In the genomic region with DNA sequence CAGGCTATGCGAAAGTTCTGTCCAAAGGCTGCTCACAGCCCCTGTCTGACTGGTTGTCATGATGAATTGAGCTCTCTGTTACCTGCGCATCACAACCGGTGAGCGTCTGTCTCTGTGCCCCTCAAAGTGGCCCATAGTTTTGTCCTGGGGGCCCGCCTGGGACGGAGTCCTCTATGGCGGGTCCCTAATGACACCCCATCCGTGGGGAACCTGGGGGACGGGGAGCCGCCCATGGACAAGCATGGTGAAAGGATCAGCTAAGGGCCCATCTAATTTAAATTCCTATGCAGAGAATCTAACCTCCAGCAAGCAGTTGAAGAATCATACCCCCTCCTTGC, we compare ENCODE assay signal across 8 cellular contexts. TPM values are rescaled to one million over a fixed set of nuclear protein-coding genes. Genes with fewer than 3 reads are reported as not detected.
DNase-seq lines count a peak whose midpoint lies in the region; ATAC-seq, FAIRE-seq and TF ChIP-seq lines count a peak whose summit lies in the region.

No MANE protein-coding gene starts in this region.

- H3K4me3 ChIP-seq in GM06990 (replicated peaks; ENCODE audit: low read depth, low read length), result peak overlapping the region; percentile 93
- H3K4me3 ChIP-seq in hepatocyte, result peak overlapping the region; percentile 59
- H3K4me3 ChIP-seq in stomach, result peak overlapping the region; percentile 73 to 87 (median 77)

- POLR2A ChIA-PET in activated CD4-positive, alpha-beta memory T cell treated with anti-CD3 and anti-CD28 coated beads for 36 hours (lab: Charles Lee), result interaction anchor here (0.8 to 2.6 kb wide), 12 partner anchors 15 to 261 kb away, joined by 3 to 42 read pairs (median 5); a partner anchor contains a TSS

- intact Hi-C loops in activated CD4-positive, alpha-beta memory T cell treated with anti-CD3 and anti-CD28 coated beads for 36 hours (cut with micrococcal nuclease), result no loop called here
- intact Hi-C loops in stomach (cut with DNase I; ENCODE audit: low total_unique reads), result no loop called here

- no peak for TF ChIP-seq EP300 in stomach (IDR thresholded peaks at IDR 0.05)

- H3K27me3 Mint-ChIP-seq in activated CD4-positive, alpha-beta memory T cell treated with anti-CD3 and anti-CD28 coated beads for 36 hours, result no peaks in the 10 kb centered on the region

- H3K27me3 ChIP-seq in GM06990 (replicated peaks; ENCODE audit: control insufficient read depth, insufficient read depth, low read length) (no peaks in the 10 kb centered on the region), hepatocyte (no peaks in the 10 kb centered on the region), stomach (no peaks in the 10 kb centered on the region)

- H3K36me3 Mint-ChIP-seq in activated CD4-positive, alpha-beta memory T cell treated with anti-CD3 and anti-CD28 coated beads for 36 hours, result peaks cover 34% of the 10 kb centered on the region

- no peaks in the 10 kb centered on the region for H3K9me2 ChIP-seq in hepatocyte (replicated peaks; ENCODE audit: insufficient read depth)

- no peaks in the 10 kb centered on the region for H4K20me1 ChIP-seq in hepatocyte (ENCODE audit: insufficient read depth, poor library complexity, severe bottlenecking)

- peak overlapping the region; percentile 95 for H3K27ac Mint-ChIP-seq in activated CD4-positive, alpha-beta memory T cell treated with anti-CD3 and anti-CD28 coated beads for 36 hours

- no peaks in the 10 kb centered on the region for H3K9me3 Mint-ChIP-seq in activated CD4-positive, alpha-beta memory T cell treated with anti-CD3 and anti-CD28 coated beads for 36 hours

- no peak for TF ChIP-seq CTCF in GM06990 (IDR thresholded peaks at IDR 0.05; ENCODE audit: insufficient read depth, low read length, poor library complexity, severe bottlenecking)
- no peak for TF ChIP-seq CTCF in hepatocyte (IDR thresholded peaks at IDR 0.05; ENCODE audit: poor library complexity)
- no peak for TF ChIP-seq CTCF in stomach (IDR thresholded peaks at IDR 0.05)

- H3K36me3 ChIP-seq in GM06990 (ENCODE audit: control insufficient read depth, insufficient read depth, low read length) (peaks cover 13% of the 10 kb centered on the region), hepatocyte (replicated peaks; ENCODE audit: insufficient read depth, low read depth) (no peaks in the 10 kb centered on the region), stomach (peaks cover 13 to 62% (median 57%) of the 10 kb centered on the region in 4 donors)

- WGBS in hepatocyte (ENCODE audit: low lambda C conversion rate, missing lambda C conversion rate), result 17% methylated on average over 10 of the region's 10 CpGs
- 2 to 12% (median 7%) methylated on average over 7 to 10 of the region's 10 CpGs for WGBS in stomach, 5 donors

- H3K27ac ChIP-seq in hepatocyte, result peak overlapping the region; percentile 62
- peak overlapping the region; percentile 47 to 92 (median 88) for H3K27ac ChIP-seq in stomach

- CTCF ChIA-PET in activated CD4-positive, alpha-beta memory T cell treated with anti-CD3 and anti-CD28 coated beads for 36 hours (lab: Charles Lee), result interaction anchor here (0.7 to 2.0 kb wide), 9 partner anchors 9 to 206 kb away, joined by 3 to 7 read pairs (median 3); a partner anchor contains a TSS

- in situ Hi-C loops in KBM-7 (cut with MboI; ENCODE audit: low pct_unique_long_range_greater_than_20kb, low sequenced_read_pairs), result no loop called here

- peak overlapping the region; percentile 100 for H3K4me3 Mint-ChIP-seq in activated CD4-positive, alpha-beta memory T cell treated with anti-CD3 and anti-CD28 coated beads for 36 hours

- H3K4me1 Mint-ChIP-seq in activated CD4-positive, alpha-beta memory T cell treated with anti-CD3 and anti-CD28 coated beads for 36 hours (ENCODE audit: low read depth), result peaks cover 41% of the 10 kb centered on the region

- no peak for TF ChIP-seq POLR2A in stomach (IDR thresholded peaks at IDR 0.05)

- peaks cover 44% of the 10 kb centered on the region for H3K79me2 ChIP-seq in hepatocyte

- H3K4me2 ChIP-seq in hepatocyte, result peak overlapping the region; percentile 91

- DNase-seq in GM06990 (ENCODE audit: extremely low read depth, insufficient read length), result no peak
- DNase-seq in activated CD4-positive, alpha-beta memory T cell treated with anti-CD3 and anti-CD28 coated beads for 36 hours, result no peak
- no peak for DNase-seq in hepatocyte (ENCODE audit: low spot score)
- no peak for DNase-seq in stomach
- no peak for DNase-seq in D341Med (ENCODE audit: low spot score)
- DNase-seq in RCC 7860 (ENCODE audit: low spot score), result no peak
- DNase-seq in KBM-7, result no peak

- H3K9me3 ChIP-seq in hepatocyte (ENCODE audit: low read depth), result no peaks in the 10 kb centered on the region
- H3K9me3 ChIP-seq in stomach, result no peaks in the 10 kb centered on the region

- H3K4me1 ChIP-seq in hepatocyte (ENCODE audit: insufficient read depth), result peaks cover 10% of the 10 kb centered on the region
- peaks cover 0 to 70% (median 57%) of the 10 kb centered on the region in 4 donors for H3K4me1 ChIP-seq in stomach

- peak overlapping the region; percentile 78 for H2AFZ ChIP-seq in hepatocyte

- no peak for FAIRE-seq in RCC 7860 (lab: Jason Lieb, UNC)

- peak; percentile 1 for ATAC-seq in HG02588 (IDR thresholded peaks at IDR 0.05; ENCODE audit: unreplicated experiment)

RNA-seq across cellular contexts. Expression of a gene that starts 0.5 kb away (rescaled TPM):
- total RNA-seq in activated CD4-positive, alpha-beta memory T cell treated with anti-CD3 and anti-CD28 coated beads for 36 hours, result 10 to 100 TPM; 11.1 to 15.0 TPM
- total RNA-seq in hepatocyte (17.6 and 25.1 TPM in 2 replicates), stomach (10 to 100 TPM; 16.9 to 43.8 (median 21.7) TPM)
- polyA plus RNA-seq in hepatocyte (16.4 and 18.1 TPM in 2 replicates), stomach (10 to 100 TPM; 13.4 to 19.7 (median 17.0) TPM)

RNA-seq across cellular contexts. Expression of a gene that starts 0.7 kb away (rescaled TPM):
- 10 to 100 TPM; 22.6 to 22.8 TPM for total RNA-seq in activated CD4-positive, alpha-beta memory T cell treated with anti-CD3 and anti-CD28 coated beads for 36 hours
- total RNA-seq in hepatocyte, result 55.3 and 58.5 TPM in 2 replicates
- 22.2 and 24.7 TPM in 2 replicates for polyA plus RNA-seq in hepatocyte
- total RNA-seq in stomach, result 10 to 100 TPM; 22.2 to 90.1 (median 83.9) TPM
- 10 to 100 TPM; 11.5 to 23.9 (median 19.4) TPM for polyA plus RNA-seq in stomach

RNA-seq across cellular contexts. Expression of a gene that starts 27.3 kb away (rescaled TPM):
- 10 to 100 TPM; 84.8 to 85.9 TPM for total RNA-seq in activated CD4-positive, alpha-beta memory T cell treated with anti-CD3 and anti-CD28 coated beads for 36 hours
- total RNA-seq in hepatocyte (66.5 and 72.0 TPM in 2 replicates), stomach (100 to 1,000 TPM; 104 to 232 (median 181) TPM)
- polyA plus RNA-seq in hepatocyte (51.1 and 52.4 TPM in 2 replicates), stomach (10 to 100 TPM; 10.8 to 21.7 (median 13.0) TPM)

RNA-seq across cellular contexts. Expression of a gene that starts 55.1 kb away (rescaled TPM):
- 10 to 100 TPM; 24.1 to 25.6 TPM for total RNA-seq in activated CD4-positive, alpha-beta memory T cell treated with anti-CD3 and anti-CD28 coated beads for 36 hours
- total RNA-seq in hepatocyte (108 and 123 TPM in 2 replicates), stomach (100 to 1,000 TPM in 2 of 5 donors, 10 to 100 TPM in 3; 35.0 to 135 (median 50.8) TPM)
- polyA plus RNA-seq in hepatocyte (172 and 188 TPM in 2 replicates), stomach (100 to 1,000 TPM; 146 to 350 (median 157) TPM)
